In genomic region chr12:56223571-56224101, GRCh38 we compare ENCODE assay signal across 9 cellular contexts. TPM values are rescaled to one million over a fixed set of nuclear protein-coding genes. Genes with fewer than 3 reads are reported as not detected.
DNase-seq lines count a peak whose midpoint lies in the region; ATAC-seq, FAIRE-seq and TF ChIP-seq lines count a peak whose summit lies in the region.
"Had no signal": no experiment of that assay in that cellular context is flagged by ENCODE, and none has a peak within 500 bp of the region (broad histone marks: within the 10 kb centered on the region; RNA-seq: fewer than 3 reads in every experiment).

No MANE protein-coding gene starts in this region.

- H3K27ac ChIP-seq in GM12878 (ENCODE audit: control insufficient read depth, insufficient read depth) (peak overlapping the region; percentile 65), mesenchymal stem cell (ENCODE audit: low read length, poor library complexity, severe bottlenecking) (peak overlapping the region; percentile 64), uterus (peak overlapping the region; percentile 98 to 99)

- intact Hi-C loops in GM12878 (cut with micrococcal nuclease; ENCODE audit: unreplicated experiment) (loop anchor here (1.0 to 2.0 kb wide), 4 partner anchors 17 to 104 kb away; no protein-coding TSS in a partner anchor), uterus (cut with DNase I; ENCODE audit: low total_unique reads) (loop anchor here (5.0 kb wide), 1 partner anchor 106 kb away; the partner anchor contains the start of genes RPL41 and ZC3H10)

- H3K79me1 ChIP-seq in mesenchymal stem cell (replicated peaks; ENCODE audit: low read length, poor library complexity, severe bottlenecking), result peaks cover 16% of the 10 kb centered on the region

- H3K4me2 ChIP-seq in GM12878 (ENCODE audit: control insufficient read depth, insufficient read depth) (peak overlapping the region; percentile 97), mesenchymal stem cell (ENCODE audit: low read length, poor library complexity, severe bottlenecking) (peak overlapping the region; percentile 18)

- in situ Hi-C loops in GM12878 (cut with MboI), result no loop called here

- POLR2A ChIA-PET in GM12878 (lab: Charles Lee), result interaction anchor here (3.9 to 4.0 kb wide), 2 partner anchors 33 to 105 kb away, joined by 41 to 68 read pairs; partner anchors contain the start of genes RPL41, SMARCC2 and ZC3H10

- H2BK12ac ChIP-seq in mesenchymal stem cell (ENCODE audit: low read length in 2 of 2), result peak overlapping the region in 1 of 2 experiments; percentile 63

- H3K27me3 Mint-ChIP-seq in activated naive CD4-positive, alpha-beta T cell treated with anti-CD3 and anti-CD28 coated beads, Interleukin-2, amount 50 U/mL, for 24 hours, result no peaks in the 10 kb centered on the region

- TF ChIP-seq POLR2A in GM12878 (IDR thresholded peaks at IDR 0.05; ENCODE audit: low read depth, low read length) (no peak), uterus (IDR thresholded peaks at IDR 0.05) (no peak)

- peak overlapping the region; percentile 85 for H3K27ac Mint-ChIP-seq in activated naive CD4-positive, alpha-beta T cell treated with anti-CD3 and anti-CD28 coated beads, Interleukin-2, amount 50 U/mL, for 24 hours

- no peak for TF ChIP-seq EP300 in GM12878 (IDR thresholded peaks at IDR 0.05; ENCODE audit: borderline replicate concordance in 1 of 2, control insufficient read depth in 1 of 2, low read depth in 2 of 2, low read length in 2 of 2)

- H3K4me1 ChIP-seq in GM12878 (ENCODE audit: control insufficient read depth, insufficient read depth, low read length), result 0 out of 2 replicates have a peak, but pooled peaks cover 3% of the 10 kb centered on the region
- peaks cover 20% of the 10 kb centered on the region for H3K4me1 ChIP-seq in mesenchymal stem cell (ENCODE audit: control insufficient read depth, insufficient read depth, low read depth, low read length)
- H3K4me1 ChIP-seq in uterus, result peaks cover 8% of the 10 kb centered on the region in 2 donors

- peak overlapping the region; percentile 46 for H2BK5ac ChIP-seq in mesenchymal stem cell (ENCODE audit: low read depth, low read length, poor library complexity, severe bottlenecking)

- peak overlapping the region in 1 of 2 experiments; percentile 57 for H3K14ac ChIP-seq in mesenchymal stem cell (ENCODE audit: low read length in 2 of 2)

- H2AFZ ChIP-seq in GM12878 (ENCODE audit: control insufficient read depth, low read depth, low read length), result peak overlapping the region; percentile 96
- H2AFZ ChIP-seq in mesenchymal stem cell (ENCODE audit: low read depth, low read length), result no peak overlapping the region

- no peak for TF ChIP-seq RAD21 in GM12878 (IDR thresholded peaks at IDR 0.05; ENCODE audit: insufficient read depth, low read depth, low read length)

- H3K79me2 ChIP-seq in GM12878 (ENCODE audit: control insufficient read depth, insufficient read depth, low read length), result peaks cover 30% of the 10 kb centered on the region

- H3K27me3 ChIP-seq in GM12878 (replicated peaks in 1 of 2; ENCODE audit: control insufficient read depth in 2 of 2, insufficient read depth in 2 of 2, low read length in 1 of 2), result no peaks in the 10 kb centered on the region
- no peaks in the 10 kb centered on the region for H3K27me3 ChIP-seq in mesenchymal stem cell (ENCODE audit: control insufficient read depth in 1 of 2, insufficient read depth in 1 of 2, low read length in 2 of 2)
- H3K27me3 ChIP-seq in uterus, result no peaks in the 10 kb centered on the region

- no peaks in the 10 kb centered on the region; the same call in 2 of the 3 replicates for H3K9me3 ChIP-seq in GM12878 (replicated peaks; ENCODE audit: control insufficient read depth, insufficient read depth, low read length)
- H3K9me3 ChIP-seq in mesenchymal stem cell (ENCODE audit: control insufficient read depth, low read length), result no peaks in the 10 kb centered on the region
- no peaks in the 10 kb centered on the region for H3K9me3 ChIP-seq in uterus

- H4K8ac ChIP-seq in mesenchymal stem cell (ENCODE audit: low read length), result peak overlapping the region; percentile 95

- peak overlapping the region; percentile 59 for H4K91ac ChIP-seq in mesenchymal stem cell (ENCODE audit: low read length)

- CTCF ChIA-PET in GM12878 (lab: Yijun Ruan, JAX), result interaction anchor here (0.6 to 4.2 kb wide), 8 partner anchors 17 to 385 kb away, joined by 3 to 107 read pairs (median 15); partner anchors contain the start of genes ANKRD52, ESYT1, SMARCC2 and ZC3H10

- no peak for FAIRE-seq in GM12878 (lab: Jason Lieb, UNC)

- no peaks in the 10 kb centered on the region for H3K9me3 Mint-ChIP-seq in activated naive CD4-positive, alpha-beta T cell treated with anti-CD3 and anti-CD28 coated beads, Interleukin-2, amount 50 U/mL, for 24 hours

- SMC1A ChIA-PET in GM12878 (lab: Charles Lee; ENCODE audit: uncharacterized antibody, unreplicated experiment), result interaction anchor here (0.6 to 3.1 kb wide), 4 partner anchors 30 to 480 kb away, joined by 3 to 17 read pairs (median 6); partner anchors contain the start of genes ORMDL2 and SMARCC2

- peaks cover 42% of the 10 kb centered on the region for H3K4me1 Mint-ChIP-seq in activated naive CD4-positive, alpha-beta T cell treated with anti-CD3 and anti-CD28 coated beads, Interleukin-2, amount 50 U/mL, for 24 hours

- 19% methylated on average over 15 of the region's 15 CpGs for WGBS in GM12878 (ENCODE audit: insufficient coverage, insufficient replicate concordance, low lambda C conversion rate, missing lambda C conversion rate)
- WGBS in mesenchymal stem cell, result 59% methylated on average over 15 of the region's 15 CpGs

- peak overlapping the region; percentile 29 for H2BK120ac ChIP-seq in mesenchymal stem cell (ENCODE audit: low read depth, low read length)

- TF ChIP-seq CTCF in GM12878 (IDR thresholded peaks at IDR 0.05 in 2 of 3, conservative IDR thresholded peaks at IDR 0.05 in 1 of 3; ENCODE audit: control insufficient read depth in 2 of 3, extremely low read depth in 1 of 3, insufficient read depth in 1 of 3, low read depth in 3 of 3, low read length in 3 of 3), result no peak
- TF ChIP-seq CTCF in uterus (IDR thresholded peaks at IDR 0.05), result no peak

- H4K20me1 ChIP-seq in GM12878 (ENCODE audit: control insufficient read depth, insufficient read depth), result no peaks in the 10 kb centered on the region

- H3K36me3 Mint-ChIP-seq in activated naive CD4-positive, alpha-beta T cell treated with anti-CD3 and anti-CD28 coated beads, Interleukin-2, amount 50 U/mL, for 24 hours, result peaks cover 2% of the 10 kb centered on the region

- DNase-seq in activated naive CD4-positive, alpha-beta T cell treated with Interleukin-2 at 50 U/mL for 16 hours, result no peak
- DNase-seq in GM12878 (ENCODE audit: low read depth, low spot score) (no peak), mesenchymal stem cell (no peak), uterus (no peak), hippocampal formation (lab: John Stamatoyannopoulos, UW) (no peak), NCI-H2029 (lab: John Stamatoyannopoulos, UW) (no peak)

- no peak overlapping the region for H2BK15ac ChIP-seq in mesenchymal stem cell (ENCODE audit: low read depth, poor library complexity, severe bottlenecking)

- ATAC-seq in GM12878, result no peak
- no peak for ATAC-seq in HG03354 (IDR thresholded peaks at IDR 0.05; ENCODE audit: poor library complexity, severe bottlenecking, unreplicated experiment)

- peak overlapping the region in 1 of 2 experiments; percentile 85 for H3K18ac ChIP-seq in mesenchymal stem cell (ENCODE audit: low read depth in 1 of 2, low read length in 2 of 2)

- H3K4me3 Mint-ChIP-seq in activated naive CD4-positive, alpha-beta T cell treated with anti-CD3 and anti-CD28 coated beads, Interleukin-2, amount 50 U/mL, for 24 hours, result peak overlapping the region; percentile 97

- H3K36me3 ChIP-seq in GM12878 (ENCODE audit: control insufficient read depth in 2 of 2, insufficient read depth in 2 of 2, low read length in 1 of 2), result peaks cover 0 to 2% of the 10 kb centered on the region in 2 experiments; a peak in 1 of 4 replicates
- H3K36me3 ChIP-seq in mesenchymal stem cell (ENCODE audit: control insufficient read depth in 1 of 2, insufficient read depth in 2 of 2, low read depth in 1 of 2, low read length in 2 of 2), result peaks cover 0 to 14% of the 10 kb centered on the region in 2 experiments
- no peaks in the 10 kb centered on the region for H3K36me3 ChIP-seq in uterus

- H3K4me3 ChIP-seq in GM12878, result peak overlapping the region; percentile 59
- peak overlapping the region in 1 of 2 experiments; percentile 93 for H3K4me3 ChIP-seq in mesenchymal stem cell (ENCODE audit: insufficient read depth in 1 of 2, low read depth in 1 of 2, low read length in 2 of 2)
- peak overlapping the region in 1 of 2 donors; percentile 10 for H3K4me3 ChIP-seq in uterus

- peak overlapping the region; percentile 89 for H2AK5ac ChIP-seq in mesenchymal stem cell (ENCODE audit: low read length, severe bottlenecking)

- H3K4ac ChIP-seq in mesenchymal stem cell (ENCODE audit: low read depth in 1 of 2, low read length in 2 of 2), result peak overlapping the region in 1 of 2 experiments; percentile 73

- H3K23ac ChIP-seq in mesenchymal stem cell (ENCODE audit: low read length in 2 of 2), result no peak overlapping the region

- peak overlapping the region; percentile 48; the same call in 1 of the 2 replicates for H3K9ac ChIP-seq in GM12878 (ENCODE audit: control insufficient read depth, insufficient read depth, low read length)
- H3K9ac ChIP-seq in mesenchymal stem cell (ENCODE audit: low read length), result peak overlapping the region; percentile 92

- RAD21 ChIA-PET in GM12878 (lab: Charles Lee; ENCODE audit: unreplicated experiment), result interaction anchor here (0.7 to 3.2 kb wide), 2 partner anchors 18 to 97 kb away, joined by 3 to 16 read pairs; partner anchors contain the start of gene ESYT1

- BruUV-seq in GM12878 (replicated peaks; lab: Mats Ljungman, UMichigan), result no TSS peak

RNA-seq across cellular contexts. Expression of gene NABP2, which starts 0.5 kb away (rescaled TPM):
- total RNA-seq in GM12878 (2013; cell fraction: nucleolus; rRNA removed), result 4.7 and 6.7 TPM in 2 replicates
- 63.6 and 65.6 TPM in 2 replicates for total RNA-seq in GM12878 (2014; rRNA removed)
- total RNA-seq in GM12878 (2014; rRNA removed; fragmentation: Illumina TruSeq; extraction: Trizol), result 54.1 and 58.2 TPM in 2 replicates
- total RNA-seq in GM12878 (2021), result 45.8 and 51.3 TPM in 2 replicates
- polyA plus RNA-seq in GM12878 (2011; ENCODE audit: low read depth), result 20.2 TPM
- 66.2 and 82.2 TPM in 2 replicates for polyA plus RNA-seq in GM12878 (2011; rRNA removed)
- 101 and 104 TPM in 2 replicates for polyA plus RNA-seq in GM12878 (2011; cell fraction: cytosol; rRNA removed)
- 16.4 and 21.1 TPM in 2 replicates for polyA plus RNA-seq in GM12878 (2011; cell fraction: nucleus; rRNA removed)
- 34.9 and 37.2 TPM in 2 replicates for polyA plus RNA-seq in GM12878 (2012)
- polyA plus RNA-seq in GM12878 (2014; fragmentation: Illumina TruSeq; extraction: Trizol), result 39.3 and 53.8 TPM in 2 replicates
- 10 to 100 TPM; 20.7 to 29.5 TPM for polyA plus RNA-seq in GM12878 (2014; fragmentation: Nextera tagmentation; extraction: Ambion mirVana)
- polyA plus RNA-seq in GM12878 (2014; rRNA removed), result 76.4 and 81.7 TPM in 2 replicates
- 10 to 100 TPM; 90.9 to 97.9 TPM for polyA plus RNA-seq in GM12878 (2016; fragmentation: Nextera tagmentation; extraction: Ambion mirVana)
- 35.5 and 37.7 TPM in 2 replicates for polyA minus RNA-seq in GM12878 (2011; rRNA and poly(A)+ RNA removed)
- 10.5 and 12.6 TPM in 2 replicates for polyA minus RNA-seq in GM12878 (2011; cell fraction: cytosol; rRNA and poly(A)+ RNA removed)
- polyA minus RNA-seq in GM12878 (2011; cell fraction: nucleus; rRNA and poly(A)+ RNA removed), result 4.5 and 11.0 TPM in 2 replicates
- polyA plus RNA-seq in mesenchymal stem cell (2013, experiment 1 of 2), result 27.3 TPM
- 26.7 TPM for polyA plus RNA-seq in mesenchymal stem cell (2013, experiment 2 of 2)
- 10 to 100 TPM in 2 of 4 donors, 1 to 10 TPM in 2; 5.0 to 28.4 (median 12.2) TPM for total RNA-seq in uterus

RNA-seq across cellular contexts. Expression of gene RNF41, which starts 1.9 kb away (rescaled TPM):
- total RNA-seq in GM12878 (2013; cell fraction: nucleolus; rRNA removed), result 36.1 and 37.8 TPM in 2 replicates
- 38.0 and 44.8 TPM in 2 replicates for total RNA-seq in GM12878 (2014; rRNA removed)
- 28.8 and 30.1 TPM in 2 replicates for total RNA-seq in GM12878 (2014; rRNA removed; fragmentation: Illumina TruSeq; extraction: Trizol)
- 29.9 and 31.0 TPM in 2 replicates for total RNA-seq in GM12878 (2021)
- polyA plus RNA-seq in GM12878 (2011; ENCODE audit: low read depth), result 18.7 TPM
- 30.9 and 47.8 TPM in 2 replicates for polyA plus RNA-seq in GM12878 (2011; rRNA removed)
- polyA plus RNA-seq in GM12878 (2011; cell fraction: cytosol; rRNA removed), result 57.2 and 72.2 TPM in 2 replicates
- polyA plus RNA-seq in GM12878 (2011; cell fraction: nucleus; rRNA removed), result 43.2 and 46.7 TPM in 2 replicates
- 22.2 and 25.5 TPM in 2 replicates for polyA plus RNA-seq in GM12878 (2012)
- 27.6 and 33.2 TPM in 2 replicates for polyA plus RNA-seq in GM12878 (2014; fragmentation: Illumina TruSeq; extraction: Trizol)
- polyA plus RNA-seq in GM12878 (2014; fragmentation: Nextera tagmentation; extraction: Ambion mirVana), result 10 to 100 TPM; 11.1 to 24.5 TPM
- 38.2 and 39.2 TPM in 2 replicates for polyA plus RNA-seq in GM12878 (2014; rRNA removed)
- 10 to 100 TPM; 22.3 to 23.9 TPM for polyA plus RNA-seq in GM12878 (2016; fragmentation: Nextera tagmentation; extraction: Ambion mirVana)
- 134 and 148 TPM in 2 replicates for polyA minus RNA-seq in GM12878 (2011; rRNA and poly(A)+ RNA removed)
- polyA minus RNA-seq in GM12878 (2011; cell fraction: cytosol; rRNA and poly(A)+ RNA removed), result 15.5 and 29.6 TPM in 2 replicates
- 29.4 and 52.3 TPM in 2 replicates for polyA minus RNA-seq in GM12878 (2011; cell fraction: nucleus; rRNA and poly(A)+ RNA removed)
- 37.4 TPM for polyA plus RNA-seq in mesenchymal stem cell (2013, experiment 1 of 2)
- polyA plus RNA-seq in mesenchymal stem cell (2013, experiment 2 of 2), result 37.4 TPM
- total RNA-seq in uterus, result 10 to 100 TPM; 40.3 to 84.8 (median 58.0) TPM

RNA-seq across cellular contexts. Expression of gene SLC39A5, which starts 6.2 kb away (rescaled TPM):
- 2.6 TPM in 1 of 2 replicates, not detected in the other for total RNA-seq in GM12878 (2013; cell fraction: nucleolus; rRNA removed)
- total RNA-seq in GM12878 (2014; rRNA removed) (not detected in 2 replicates), GM12878 (2014; rRNA removed; fragmentation: Illumina TruSeq; extraction: Trizol) (not detected in 2 replicates), GM12878 (2021) (0.29 and 0.56 TPM in 2 replicates), uterus (1 to 10 TPM in 1 of 4 donors, under 1 TPM in 2, not detected in 1; 0.29 to 1.8 (median 0.52) TPM)
- polyA plus RNA-seq in GM12878 (2011; ENCODE audit: low read depth), result 0.28 TPM
- polyA plus RNA-seq in GM12878 (2011; rRNA removed) (0.15 TPM in 1 of 2 replicates, not detected in the other), GM12878 (2014; fragmentation: Illumina TruSeq; extraction: Trizol) (0.15 TPM in 1 of 2 replicates, not detected in the other), GM12878 (2014; fragmentation: Nextera tagmentation; extraction: Ambion mirVana) (not detected), GM12878 (2014; rRNA removed) (0.13 TPM in 1 of 2 replicates, not detected in the other), GM12878 (2016; fragmentation: Nextera tagmentation; extraction: Ambion mirVana) (not detected)
- polyA plus RNA-seq in GM12878 (2011; cell fraction: cytosol; rRNA removed), result 0.07 and 0.20 TPM in 2 replicates
- polyA plus RNA-seq in GM12878 (2011; cell fraction: nucleus; rRNA removed), result 1.1 and 1.2 TPM in 2 replicates
- polyA plus RNA-seq in GM12878 (2012), result not detected in 2 replicates
- not detected in 2 replicates for polyA minus RNA-seq in GM12878 (2011; rRNA and poly(A)+ RNA removed)
- not detected in 2 replicates for polyA minus RNA-seq in GM12878 (2011; cell fraction: cytosol; rRNA and poly(A)+ RNA removed)
- polyA minus RNA-seq in GM12878 (2011; cell fraction: nucleus; rRNA and poly(A)+ RNA removed), result not detected in 2 replicates
- 0.10 TPM for polyA plus RNA-seq in mesenchymal stem cell (2013, experiment 1 of 2)
- polyA plus RNA-seq in mesenchymal stem cell (2013, experiment 2 of 2), result not detected
- total RNA-seq: NCI-H460 had no signal

RNA-seq across cellular contexts. Expression of gene SMARCC2, which starts 34.4 kb away (rescaled TPM):
- total RNA-seq in GM12878 (2013; cell fraction: nucleolus; rRNA removed), result 135 and 138 TPM in 2 replicates
- total RNA-seq in GM12878 (2014; rRNA removed), result 24.9 and 25.2 TPM in 2 replicates
- 26.6 and 31.8 TPM in 2 replicates for total RNA-seq in GM12878 (2014; rRNA removed; fragmentation: Illumina TruSeq; extraction: Trizol)
- 67.1 and 68.6 TPM in 2 replicates for total RNA-seq in GM12878 (2021)
- 22.4 TPM for polyA plus RNA-seq in GM12878 (2011; ENCODE audit: low read depth)
- 50.2 and 52.9 TPM in 2 replicates for polyA plus RNA-seq in GM12878 (2011; rRNA removed)
- 29.4 and 31.0 TPM in 2 replicates for polyA plus RNA-seq in GM12878 (2011; cell fraction: cytosol; rRNA removed)
- polyA plus RNA-seq in GM12878 (2011; cell fraction: nucleus; rRNA removed), result 128 and 170 TPM in 2 replicates
- polyA plus RNA-seq in GM12878 (2012), result 37.4 and 47.8 TPM in 2 replicates
- 59.6 and 61.1 TPM in 2 replicates for polyA plus RNA-seq in GM12878 (2014; fragmentation: Illumina TruSeq; extraction: Trizol)
- polyA plus RNA-seq in GM12878 (2014; fragmentation: Nextera tagmentation; extraction: Ambion mirVana), result 10 to 100 TPM; 13.6 to 27.8 TPM
- polyA plus RNA-seq in GM12878 (2014; rRNA removed), result 31.7 and 38.3 TPM in 2 replicates
- polyA plus RNA-seq in GM12878 (2016; fragmentation: Nextera tagmentation; extraction: Ambion mirVana), result 10 to 100 TPM; 60.8 to 71.2 TPM
- 74.8 and 88.5 TPM in 2 replicates for polyA minus RNA-seq in GM12878 (2011; rRNA and poly(A)+ RNA removed)
- polyA minus RNA-seq in GM12878 (2011; cell fraction: cytosol; rRNA and poly(A)+ RNA removed), result 34.7 and 45.2 TPM in 2 replicates
- polyA minus RNA-seq in GM12878 (2011; cell fraction: nucleus; rRNA and poly(A)+ RNA removed), result 76.6 and 115 TPM in 2 replicates
- 47.0 TPM for polyA plus RNA-seq in mesenchymal stem cell (2013, experiment 1 of 2)
- polyA plus RNA-seq in mesenchymal stem cell (2013, experiment 2 of 2), result 42.8 TPM
- total RNA-seq in uterus, result 100 to 1,000 TPM in 1 of 4 donors, 10 to 100 TPM in 3; 63.2 to 214 (median 81.0) TPM

RNA-seq across cellular contexts. Expression of gene ANKRD52, which starts 34.5 kb away (rescaled TPM):
- total RNA-seq in GM12878 (2013; cell fraction: nucleolus; rRNA removed), result 24.3 and 27.1 TPM in 2 replicates
- total RNA-seq in GM12878 (2014; rRNA removed), result 7.9 and 8.1 TPM in 2 replicates
- 6.3 and 7.5 TPM in 2 replicates for total RNA-seq in GM12878 (2014; rRNA removed; fragmentation: Illumina TruSeq; extraction: Trizol)
- total RNA-seq in GM12878 (2021), result 49.7 and 52.3 TPM in 2 replicates
- polyA plus RNA-seq in GM12878 (2011; ENCODE audit: low read depth), result 6.4 TPM
- polyA plus RNA-seq in GM12878 (2011; rRNA removed), result 4.7 and 11.7 TPM in 2 replicates
- polyA plus RNA-seq in GM12878 (2011; cell fraction: cytosol; rRNA removed), result 14.7 and 16.1 TPM in 2 replicates
- polyA plus RNA-seq in GM12878 (2011; cell fraction: nucleus; rRNA removed), result 29.4 and 42.3 TPM in 2 replicates
- 11.3 and 15.0 TPM in 2 replicates for polyA plus RNA-seq in GM12878 (2012)
- 17.7 and 24.0 TPM in 2 replicates for polyA plus RNA-seq in GM12878 (2014; fragmentation: Illumina TruSeq; extraction: Trizol)
- 1 to 10 TPM in 1 of 2 experiments, under 1 TPM in 1; 0.90 to 1.2 TPM for polyA plus RNA-seq in GM12878 (2014; fragmentation: Nextera tagmentation; extraction: Ambion mirVana)
- 20.6 and 23.9 TPM in 2 replicates for polyA plus RNA-seq in GM12878 (2014; rRNA removed)
- 10 to 100 TPM; 50.6 to 55.3 TPM for polyA plus RNA-seq in GM12878 (2016; fragmentation: Nextera tagmentation; extraction: Ambion mirVana)
- 21.0 TPM in 2 replicates for polyA minus RNA-seq in GM12878 (2011; rRNA and poly(A)+ RNA removed)
- polyA minus RNA-seq in GM12878 (2011; cell fraction: cytosol; rRNA and poly(A)+ RNA removed), result 13.9 and 14.7 TPM in 2 replicates
- polyA minus RNA-seq in GM12878 (2011; cell fraction: nucleus; rRNA and poly(A)+ RNA removed), result 8.8 and 13.4 TPM in 2 replicates
- 26.4 TPM for polyA plus RNA-seq in mesenchymal stem cell (2013, experiment 1 of 2)
- 25.2 TPM for polyA plus RNA-seq in mesenchymal stem cell (2013, experiment 2 of 2)
- total RNA-seq in uterus, result 10 to 100 TPM in 2 of 4 donors, 1 to 10 TPM in 1, under 1 TPM in 1; 0.88 to 35.4 (median 15.5) TPM
